Comparison of ENCODE assay signal across 12 cellular contexts in genomic region chr1:42282867-42283583, GRCh38. TPM values are rescaled to one million over a fixed set of nuclear protein-coding genes. Genes with fewer than 3 reads are reported as not detected.
DNase-seq lines count a peak whose midpoint lies in the region; ATAC-seq and TF ChIP-seq lines count a peak whose summit lies in the region.
"Had no signal": no experiment of that assay in that cellular context is flagged by ENCODE, and none has a peak within 500 bp of the region (broad histone marks: within the 10 kb centered on the region; RNA-seq: fewer than 3 reads in every experiment).

No MANE protein-coding gene starts in this region.

- DNase-seq in CD8-positive, alpha-beta memory T cell = no peak
- peak; percentile 20 for DNase-seq in M059J (ENCODE audit: low read depth)
- DNase-seq in mammary epithelial cell = peak; percentile 65
- DNase-seq in lung (ENCODE audit: low spot score) = no peak
- no peak for DNase-seq in SK-N-DZ (ENCODE audit: low spot score)
- DNase-seq in HK-2 (ENCODE audit: unreplicated experiment) = no peak
- DNase-seq in prostate gland (ENCODE audit: low spot score) = no peak
- DNase-seq in DMS153 (lab: John Stamatoyannopoulos, UW) = no peak
- DNase-seq: NCI-H187, spleen, T-helper 9 cell had no signal

- no peaks in the 10 kb centered on the region for H3K27me3 ChIP-seq in CD8-positive, alpha-beta memory T cell (ENCODE audit: insufficient read depth, low read length, poor library complexity, severe bottlenecking)
- no peaks in the 10 kb centered on the region for H3K27me3 ChIP-seq in mammary epithelial cell (ENCODE audit: insufficient read depth, low read length)
- H3K27me3 ChIP-seq in lung (ENCODE audit: control insufficient read depth, insufficient read depth) = no peaks in the 10 kb centered on the region
- no peaks in the 10 kb centered on the region for H3K27me3 ChIP-seq in prostate gland (replicated peaks; ENCODE audit: insufficient read depth)
- H3K27me3 ChIP-seq: spleen had no signal

- CTCF ChIA-PET in CD8-positive, alpha-beta memory T cell (lab: Charles Lee) = no interaction called here
- CTCF ChIA-PET in mammary epithelial cell (lab: Charles Lee; ENCODE audit: low non-redundant PET) = no interaction called here

- peak overlapping the region in 5 of 8 donors; percentile 13 to 57 (median 26) for H3K27ac Mint-ChIP-seq in CD8-positive, alpha-beta memory T cell
- H3K27ac Mint-ChIP-seq: dendritic cell treated with granulocyte-macrophage colony-stimulating factor and Interleukin-4, amounts not matched to agents 40 ng/mL and 50 ng/mL, for 4 days had no signal

- in situ Hi-C loops in mammary epithelial cell (cut with MboI; ENCODE audit: low sequenced_read_pairs in 2 of 2) = no loop called here

- peaks cover 82% of the 10 kb centered on the region for H3K79me2 ChIP-seq in mammary epithelial cell (ENCODE audit: insufficient read depth, low read length)

- peaks cover 4% of the 10 kb centered on the region for H3K36me3 ChIP-seq in CD8-positive, alpha-beta memory T cell (ENCODE audit: insufficient read depth, low read length)
- peaks cover 4% of the 10 kb centered on the region for H3K36me3 ChIP-seq in mammary epithelial cell (ENCODE audit: insufficient read depth, low read length)
- no peaks in the 10 kb centered on the region for H3K36me3 ChIP-seq in lung (ENCODE audit: control insufficient read depth in 2 of 2, insufficient read depth in 2 of 2, low read length in 2 of 2)
- H3K36me3 ChIP-seq in prostate gland = no peaks in the 10 kb centered on the region

- H3K4me1 ChIP-seq in CD8-positive, alpha-beta memory T cell (ENCODE audit: insufficient read depth, low read length) = peaks cover 27% of the 10 kb centered on the region
- H3K4me1 ChIP-seq in mammary epithelial cell (ENCODE audit: insufficient read depth, low read length) = peaks cover 14% of the 10 kb centered on the region
- peaks cover 0 to 31% of the 10 kb centered on the region in 2 donors for H3K4me1 ChIP-seq in lung (ENCODE audit: control insufficient read depth in 2 of 2, insufficient read depth in 2 of 2, low read length in 2 of 2)
- H3K4me1 ChIP-seq in prostate gland (replicated peaks) = no peaks in the 10 kb centered on the region

- H3K4me3 Mint-ChIP-seq in CD8-positive, alpha-beta memory T cell = no peak overlapping the region
- H3K4me3 Mint-ChIP-seq: dendritic cell treated with granulocyte-macrophage colony-stimulating factor and Interleukin-4, amounts not matched to agents 40 ng/mL and 50 ng/mL, for 4 days had no signal

- dilution Hi-C loops in mammary epithelial cell (cut with HindIII; ENCODE audit: low sequenced_read_pairs) = no loop called here

- no peak overlapping the region for H3K4me2 ChIP-seq in mammary epithelial cell (ENCODE audit: insufficient read depth, low read depth, low read length)

- H3K4me1 Mint-ChIP-seq in CD8-positive, alpha-beta memory T cell = peaks cover 55 to 82% (median 73%) of the 10 kb centered on the region in 3 donors

- no peaks in the 10 kb centered on the region for H3K9me3 ChIP-seq in CD8-positive, alpha-beta memory T cell (ENCODE audit: low read length)
- H3K9me3 ChIP-seq in mammary epithelial cell (replicated peaks; ENCODE audit: insufficient read depth, low read length) (no peaks in the 10 kb centered on the region), lung (ENCODE audit: control insufficient read depth in 2 of 2, insufficient read depth in 1 of 2, low read length in 1 of 2) (no peaks in the 10 kb centered on the region), prostate gland (no peaks in the 10 kb centered on the region)
- H3K9me3 ChIP-seq: spleen had no signal

- TF ChIP-seq POLR2A in prostate gland (IDR thresholded peaks at IDR 0.05) = no peak

- POLR2A ChIA-PET in CD8-positive, alpha-beta memory T cell (lab: Charles Lee) = no interaction called here

- no peak overlapping the region for H3K4me3 ChIP-seq in CD8-positive, alpha-beta memory T cell (ENCODE audit: low read length)
- no peak overlapping the region for H3K4me3 ChIP-seq in mammary epithelial cell (replicated peaks in 1 of 3; ENCODE audit: insufficient read depth in 1 of 3, low read depth in 2 of 3, low read length in 3 of 3)
- no peak overlapping the region for H3K4me3 ChIP-seq in lung
- no peak overlapping the region for H3K4me3 ChIP-seq in prostate gland
- H3K4me3 ChIP-seq: spleen had no signal

- TF ChIP-seq CTCF in mammary epithelial cell (conservative IDR thresholded peaks at IDR 0.05 in 1 of 2, IDR thresholded peaks at IDR 0.05 in 1 of 2; ENCODE audit: extremely low read depth in 1 of 2, insufficient read depth in 1 of 2, low read depth in 1 of 2, low read length in 2 of 2) = no peak
- no peak for TF ChIP-seq CTCF in lung (IDR thresholded peaks at IDR 0.05; ENCODE audit: control extremely low read depth, extremely low read depth)
- no peak for TF ChIP-seq CTCF in prostate gland (IDR thresholded peaks at IDR 0.05)

- intact Hi-C loops in mammary epithelial cell (cut with micrococcal nuclease) (no loop called here), prostate gland (cut with DNase I) (no loop called here)

- ATAC-seq in lung (ENCODE audit: insufficient read depth, low FRiP score) = peak; percentile 34

- H3K27me3 Mint-ChIP-seq in CD8-positive, alpha-beta memory T cell = no peaks in the 10 kb centered on the region
- H3K27me3 Mint-ChIP-seq: dendritic cell treated with granulocyte-macrophage colony-stimulating factor and Interleukin-4, amounts not matched to agents 40 ng/mL and 50 ng/mL, for 4 days had no signal

- no peak overlapping the region for H2AFZ ChIP-seq in mammary epithelial cell (ENCODE audit: low read depth, low read length)

- peaks cover 3% of the 10 kb centered on the region for H4K20me1 ChIP-seq in mammary epithelial cell (ENCODE audit: insufficient read depth, low read length)

- H3K36me3 Mint-ChIP-seq in CD8-positive, alpha-beta memory T cell = peaks cover 2 to 10% (median 4%) of the 10 kb centered on the region in 3 donors

- no peaks in the 10 kb centered on the region for H3K9me3 Mint-ChIP-seq in CD8-positive, alpha-beta memory T cell
- H3K9me3 Mint-ChIP-seq: dendritic cell treated with granulocyte-macrophage colony-stimulating factor and Interleukin-4, amounts not matched to agents 40 ng/mL and 50 ng/mL, for 4 days had no signal

- peak overlapping the region; percentile 2 for H3K9ac ChIP-seq in mammary epithelial cell (ENCODE audit: insufficient read depth, low read length)

- H3K27ac ChIP-seq in CD8-positive, alpha-beta memory T cell (ENCODE audit: low read depth, low read length) = no peak overlapping the region
- H3K27ac ChIP-seq in mammary epithelial cell (ENCODE audit: insufficient read depth, low read depth, low read length) = peak overlapping the region; percentile 22
- H3K27ac ChIP-seq in lung (ENCODE audit: low read depth in 1 of 2, low read length in 1 of 2) = no peak overlapping the region
- no peak overlapping the region for H3K27ac ChIP-seq in prostate gland
- H3K27ac ChIP-seq: spleen had no signal

- BruUV-seq in mammary epithelial cell (replicated peaks; lab: Mats Ljungman, UMichigan) = no TSS peak

- 70% methylated on average over 5 of the region's 5 CpGs for WGBS in mammary epithelial cell (ENCODE audit: low coverage, missing lambda C conversion rate)
- WGBS in lung, 2 donors = 77% methylated on average over 5 of the region's 5 CpGs
- 74% methylated on average over 5 of the region's 5 CpGs for WGBS in prostate gland

RNA-seq across cellular contexts. Expression of gene FOXJ3, which starts 52.0 kb away (rescaled TPM):
- total RNA-seq in CD8-positive, alpha-beta memory T cell = 10 to 100 TPM; 48.0 to 48.3 TPM
- polyA plus RNA-seq in CD8-positive, alpha-beta memory T cell = 35.7 TPM
- total RNA-seq in M059J (2014; rRNA removed; shearing (Covaris generic)) = 22.0 and 31.9 TPM in 2 replicates
- total RNA-seq in mammary epithelial cell (10 to 100 TPM; 40.8 to 43.1 TPM), lung (100 to 1,000 TPM in 1 of 2 donors, 10 to 100 TPM in 1; 39.6 to 106 TPM), prostate gland (10 to 100 TPM; 54.1 to 58.5 TPM)
- polyA plus RNA-seq in mammary epithelial cell (28.4 TPM), lung (10 to 100 TPM; 11.9 to 13.5 TPM)
- polyA minus RNA-seq in mammary epithelial cell = 46.6 TPM
- 29.8 and 32.8 TPM in 2 replicates for polyA plus RNA-seq in SK-N-DZ (2014; cell fraction: cytosol; rRNA removed)
- polyA plus RNA-seq in SK-N-DZ (2014; cell fraction: nucleus; rRNA removed) = 29.9 and 34.6 TPM in 2 replicates

Comparison
In these comparisons a context has a peak if more than half of its experiments do, and no peak if none do; other contexts are left out.
1. DNase-seq: peak in M059J (single experiment) and mammary epithelial cell (single experiment); none in CD8-positive, alpha-beta memory T cell (0 of 5), lung (single experiment), SK-N-DZ (single experiment), HK-2 (single experiment), prostate gland (single experiment) and DMS153 (single experiment).